Comparison of ENCODE assay signal across 8 cellular contexts in the genomic region with DNA sequence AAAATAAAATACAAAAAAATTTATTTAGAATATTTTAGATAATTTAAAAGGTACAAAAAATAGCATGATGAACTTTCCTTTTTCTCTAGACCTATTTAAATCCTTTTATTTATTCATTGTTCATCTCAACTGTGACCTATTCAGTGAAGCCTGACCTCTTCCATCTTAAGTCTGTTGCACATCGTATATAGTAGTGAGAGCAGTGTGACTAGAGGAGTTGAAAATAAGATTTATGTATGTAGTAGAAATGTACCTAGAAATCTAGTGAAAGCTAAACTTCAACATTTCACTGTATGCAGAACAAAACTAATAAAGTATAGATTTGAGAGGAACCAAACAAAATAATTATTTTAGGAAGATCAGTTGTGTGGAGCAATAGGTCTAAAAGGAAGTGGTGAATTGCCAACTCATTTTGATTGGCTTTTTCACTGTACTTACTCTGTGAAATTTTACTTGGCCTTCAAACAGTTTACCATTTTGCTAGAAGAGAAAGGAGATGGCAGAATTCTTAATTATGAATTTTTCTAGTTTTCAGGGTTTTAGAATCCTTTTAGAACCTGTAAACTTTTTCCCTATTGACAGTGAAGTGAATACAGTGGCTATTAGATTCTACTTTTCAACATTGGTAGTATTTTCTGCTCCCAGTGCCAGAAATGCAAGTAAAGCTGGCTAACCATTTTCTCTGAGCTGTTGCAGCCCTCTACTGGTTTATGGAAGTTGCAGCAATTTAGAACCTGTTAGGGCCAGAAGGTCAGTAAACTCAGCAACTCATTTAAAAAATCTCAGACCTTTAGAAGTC. TPM values are rescaled to one million over a fixed set of nuclear protein-coding genes. Genes with fewer than 3 reads are reported as not detected.
DNase-seq lines count a peak whose midpoint lies in the region; ATAC-seq, FAIRE-seq and TF ChIP-seq lines count a peak whose summit lies in the region.

No MANE protein-coding gene starts in this region.

- peak; percentile 88 for TF ChIP-seq CTCF in D721Med (IDR thresholded peaks at IDR 0.05; ENCODE audit: insufficient read depth, missing control alignments)

- no peak for TF ChIP-seq EP300 in Ishikawa (IDR thresholded peaks at IDR 0.05; ENCODE audit: borderline replicate concordance)

- peak overlapping the region; percentile 29 for H3K27ac ChIP-seq in caudate nucleus (ENCODE audit: low read depth, low read length)

- DNase-seq in D721Med (ENCODE audit: insufficient read length, low spot score): no peak
- peak; percentile 65 for DNase-seq in RPMI7951 (ENCODE audit: low read depth)
- DNase-seq in caudate nucleus (lab: John Stamatoyannopoulos, UW): peak in 20 of 61 donors; percentile 1 to 48 (median 14)
- DNase-seq in kidney glomerular epithelial cell (lab: John Stamatoyannopoulos, UW): peak; percentile 78
- DNase-seq in superior temporal gyrus (ENCODE audit: extremely low spot score): peak; percentile 85
- no peak for DNase-seq in NCI-H128 (lab: John Stamatoyannopoulos, UW; ENCODE audit: unreplicated experiment)

- FAIRE-seq in D721Med (lab: Jason Lieb, UNC): peak; percentile 88

- ATAC-seq in GM19397 (IDR thresholded peaks at IDR 0.05; ENCODE audit: unreplicated experiment): peak; percentile 44

- peak; percentile 80 for TF ChIP-seq RAD21 in Ishikawa (IDR thresholded peaks at IDR 0.05; ENCODE audit: low read depth)

TF ChIP-seq in Ishikawa, 13 proteins besides CTCF, POLR2A, EP300 and RAD21:
- no peak for TF ChIP-seq CREB1 (IDR thresholded peaks at IDR 0.05; ENCODE audit: low read depth)
- TF ChIP-seq ZBTB7A (IDR thresholded peaks at IDR 0.05; ENCODE audit: low read depth): no peak
- TF ChIP-seq TEAD4 (IDR thresholded peaks at IDR 0.05): no peak
- no peak for TF ChIP-seq FOXM1 (IDR thresholded peaks at IDR 0.05; ENCODE audit: borderline replicate concordance, low read depth)
- no peak for TF ChIP-seq EGR1 (IDR thresholded peaks at IDR 0.05)
- TF ChIP-seq, protein P1, sequence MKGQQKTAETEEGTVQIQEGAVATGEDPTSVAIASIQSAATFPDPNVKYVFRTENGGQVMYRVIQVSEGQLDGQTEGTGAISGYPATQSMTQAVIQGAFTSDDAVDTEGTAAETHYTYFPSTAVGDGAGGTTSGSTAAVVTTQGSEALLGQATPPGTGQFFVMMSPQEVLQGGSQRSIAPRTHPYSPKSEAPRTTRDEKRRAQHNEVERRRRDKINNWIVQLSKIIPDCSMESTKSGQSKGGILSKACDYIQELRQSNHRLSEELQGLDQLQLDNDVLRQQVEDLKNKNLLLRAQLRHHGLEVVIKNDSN (IDR thresholded peaks at IDR 0.05): no peak
- TF ChIP-seq, protein P2, sequence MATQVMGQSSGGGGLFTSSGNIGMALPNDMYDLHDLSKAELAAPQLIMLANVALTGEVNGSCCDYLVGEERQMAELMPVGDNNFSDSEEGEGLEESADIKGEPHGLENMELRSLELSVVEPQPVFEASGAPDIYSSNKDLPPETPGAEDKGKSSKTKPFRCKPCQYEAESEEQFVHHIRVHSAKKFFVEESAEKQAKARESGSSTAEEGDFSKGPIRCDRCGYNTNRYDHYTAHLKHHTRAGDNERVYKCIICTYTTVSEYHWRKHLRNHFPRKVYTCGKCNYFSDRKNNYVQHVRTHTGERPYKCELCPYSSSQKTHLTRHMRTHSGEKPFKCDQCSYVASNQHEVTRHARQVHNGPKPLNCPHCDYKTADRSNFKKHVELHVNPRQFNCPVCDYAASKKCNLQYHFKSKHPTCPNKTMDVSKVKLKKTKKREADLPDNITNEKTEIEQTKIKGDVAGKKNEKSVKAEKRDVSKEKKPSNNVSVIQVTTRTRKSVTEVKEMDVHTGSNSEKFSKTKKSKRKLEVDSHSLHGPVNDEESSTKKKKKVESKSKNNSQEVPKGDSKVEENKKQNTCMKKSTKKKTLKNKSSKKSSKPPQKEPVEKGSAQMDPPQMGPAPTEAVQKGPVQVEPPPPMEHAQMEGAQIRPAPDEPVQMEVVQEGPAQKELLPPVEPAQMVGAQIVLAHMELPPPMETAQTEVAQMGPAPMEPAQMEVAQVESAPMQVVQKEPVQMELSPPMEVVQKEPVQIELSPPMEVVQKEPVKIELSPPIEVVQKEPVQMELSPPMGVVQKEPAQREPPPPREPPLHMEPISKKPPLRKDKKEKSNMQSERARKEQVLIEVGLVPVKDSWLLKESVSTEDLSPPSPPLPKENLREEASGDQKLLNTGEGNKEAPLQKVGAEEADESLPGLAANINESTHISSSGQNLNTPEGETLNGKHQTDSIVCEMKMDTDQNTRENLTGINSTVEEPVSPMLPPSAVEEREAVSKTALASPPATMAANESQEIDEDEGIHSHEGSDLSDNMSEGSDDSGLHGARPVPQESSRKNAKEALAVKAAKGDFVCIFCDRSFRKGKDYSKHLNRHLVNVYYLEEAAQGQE (IDR thresholded peaks at IDR 0.05; ENCODE audit: low read depth): no peak
- no peak for TF ChIP-seq CEBPB (IDR thresholded peaks at IDR 0.05)
- TF ChIP-seq TCF12 (IDR thresholded peaks at IDR 0.05; ENCODE audit: low read depth): no peak
- TF ChIP-seq, protein P3, sequence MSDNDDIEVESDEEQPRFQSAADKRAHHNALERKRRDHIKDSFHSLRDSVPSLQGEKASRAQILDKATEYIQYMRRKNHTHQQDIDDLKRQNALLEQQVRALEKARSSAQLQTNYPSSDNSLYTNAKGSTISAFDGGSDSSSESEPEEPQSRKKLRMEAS (IDR thresholded peaks at IDR 0.05): no peak
- no peak for TF ChIP-seq YY1 (IDR thresholded peaks at IDR 0.05; ENCODE audit: low read depth)
- TF ChIP-seq TAF1 (IDR thresholded peaks at IDR 0.05; ENCODE audit: low read depth): no peak
- TF ChIP-seq NFIC (IDR thresholded peaks at IDR 0.05): no peak

RNA-seq across cellular contexts. Expression of a gene that starts 11.1 kb away (rescaled TPM):
- 11.9 and 13.2 TPM in 2 replicates for total RNA-seq in RPMI7951 (2014; rRNA removed; shearing (Covaris generic))

RNA-seq across cellular contexts. Expression of a gene that starts 45.1 kb away (rescaled TPM):
- total RNA-seq in RPMI7951 (2014; rRNA removed; shearing (Covaris generic)): 155 and 199 TPM in 2 replicates

Comparison
In these comparisons a context has a peak if more than half of its experiments do, and no peak if none do; other contexts are left out.
1. DNase-seq: peak in RPMI7951 (single experiment), kidney glomerular epithelial cell (single experiment) and superior temporal gyrus (single experiment); none in D721Med (single experiment) and NCI-H128 (single experiment).